24 cellular contexts compared by ENCODE assay signal in the genomic region with DNA sequence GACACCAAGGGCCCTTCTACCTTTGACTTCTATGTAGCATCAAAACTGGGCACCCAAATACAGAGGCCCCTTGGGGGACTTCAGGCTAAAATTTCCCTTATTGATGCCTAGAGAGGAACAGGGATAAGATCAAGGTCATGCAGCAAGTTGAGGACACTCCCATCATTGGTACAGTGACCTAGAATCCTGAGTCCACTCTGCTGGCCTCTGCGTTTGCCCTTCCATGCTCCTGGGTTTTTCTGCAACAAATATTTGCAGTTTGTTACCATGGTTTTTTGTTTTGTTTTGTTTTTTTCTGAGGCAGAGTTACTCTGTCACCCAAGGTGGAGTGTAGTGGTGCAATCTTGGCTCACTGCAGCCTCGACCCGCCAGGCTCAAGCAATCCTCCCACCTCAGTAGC.
"Had no signal": no experiment of that assay in that cellular context is flagged by ENCODE, and none has a peak within 500 bp of the region (broad histone marks: within the 10 kb centered on the region; RNA-seq: fewer than 3 reads in every experiment).

No MANE protein-coding gene starts in this region.

- H3K4me2 ChIP-seq: neural progenitor cell had no signal

- H3K9me3 Mint-ChIP-seq: naive thymus-derived CD4-positive, alpha-beta T cell; nephron; neural progenitor cell; stimulated activated memory B cell treated with anti-CD40 and anti-IgM and Interleukin-4, amounts not matched to agents 10 μg/mL and 1 μg/mL and 100 μg/mL, for 72 hours had no signal

- H3K36me3 ChIP-seq: esophagus muscularis mucosa, gastroesophageal sphincter, heart right ventricle, neural progenitor cell, spleen, tibial artery, upper lobe of right lung, uterus had no signal

- H2AFZ ChIP-seq: neural progenitor cell had no signal

- H3K27ac ChIP-seq: coronary artery, esophagus muscularis mucosa, foreskin keratinocyte, gastroesophageal sphincter, heart right ventricle, neural progenitor cell, psoas muscle, skin epidermis, spleen, testis, tibial artery, upper lobe of right lung, uterus had no signal

- H3K4me3 ChIP-seq: coronary artery, esophagus muscularis mucosa, gastroesophageal sphincter, heart right ventricle, neural progenitor cell, psoas muscle, skin epidermis, spleen, testis, tibial artery, upper lobe of right lung, uterus had no signal

- ATAC-seq: foreskin keratinocyte; gastroesophageal sphincter; heart right ventricle; naive thymus-derived CD4-positive, alpha-beta T cell; psoas muscle; right cardiac atrium; stimulated activated memory B cell treated with anti-CD40 and anti-IgM and Interleukin-4, amounts not matched to agents 10 μg/mL and 1 μg/mL and 100 μg/mL, for 72 hours; stimulated activated naive CD8-positive, alpha-beta T cell treated with anti-CD3 and anti-CD28 coated beads, Interleukin-15, Interleukin-2, amounts not matched to agents 100 U/mL and 50 U/mL, for 24 hours; upper lobe of right lung had no signal

- H3K4me1 Mint-ChIP-seq: stimulated activated memory B cell treated with anti-CD40 and anti-IgM and Interleukin-4, amounts not matched to agents 10 μg/mL and 1 μg/mL and 100 μg/mL, for 72 hours had no signal

- H3K9ac ChIP-seq: neural progenitor cell had no signal

- H3K36me3 Mint-ChIP-seq: neural progenitor cell; stimulated activated memory B cell treated with anti-CD40 and anti-IgM and Interleukin-4, amounts not matched to agents 10 μg/mL and 1 μg/mL and 100 μg/mL, for 72 hours had no signal

- H3K9me3 ChIP-seq: esophagus muscularis mucosa, gastroesophageal sphincter, heart right ventricle, psoas muscle, spleen, testis, tibial artery, upper lobe of right lung, uterus had no signal

- H3K27me3 ChIP-seq: testis had no signal

- H3K4me1 ChIP-seq: psoas muscle, testis, upper lobe of right lung had no signal

- H3K27ac Mint-ChIP-seq: naive thymus-derived CD4-positive, alpha-beta T cell; nephron; neural progenitor cell; stimulated activated memory B cell treated with anti-CD40 and anti-IgM and Interleukin-4, amounts not matched to agents 10 μg/mL and 1 μg/mL and 100 μg/mL, for 72 hours had no signal

- DNase-seq: dermis blood vessel endothelial cell; effector memory CD4-positive, alpha-beta T cell; foreskin keratinocyte; heart right ventricle; hippocampal formation; mesendoderm; midbrain; naive thymus-derived CD4-positive, alpha-beta T cell; psoas muscle; right cardiac atrium; spleen; stimulated activated CD4-positive, alpha-beta T cell treated with anti-CD3 and anti-CD28 coated beads, Interleukin-4, amount 100 ng/mL, for 4 hours; stimulated activated naive CD8-positive, alpha-beta T cell treated with anti-CD3 and anti-CD28 coated beads, Interleukin-15, Interleukin-2, amounts not matched to agents 100 U/mL and 50 U/mL, for 24 hours; testis; tibial artery; upper lobe of right lung; uterus had no signal

- H3K4me3 Mint-ChIP-seq: naive thymus-derived CD4-positive, alpha-beta T cell; nephron; neural progenitor cell; stimulated activated memory B cell treated with anti-CD40 and anti-IgM and Interleukin-4, amounts not matched to agents 10 μg/mL and 1 μg/mL and 100 μg/mL, for 72 hours had no signal
